In the genomic region with DNA sequence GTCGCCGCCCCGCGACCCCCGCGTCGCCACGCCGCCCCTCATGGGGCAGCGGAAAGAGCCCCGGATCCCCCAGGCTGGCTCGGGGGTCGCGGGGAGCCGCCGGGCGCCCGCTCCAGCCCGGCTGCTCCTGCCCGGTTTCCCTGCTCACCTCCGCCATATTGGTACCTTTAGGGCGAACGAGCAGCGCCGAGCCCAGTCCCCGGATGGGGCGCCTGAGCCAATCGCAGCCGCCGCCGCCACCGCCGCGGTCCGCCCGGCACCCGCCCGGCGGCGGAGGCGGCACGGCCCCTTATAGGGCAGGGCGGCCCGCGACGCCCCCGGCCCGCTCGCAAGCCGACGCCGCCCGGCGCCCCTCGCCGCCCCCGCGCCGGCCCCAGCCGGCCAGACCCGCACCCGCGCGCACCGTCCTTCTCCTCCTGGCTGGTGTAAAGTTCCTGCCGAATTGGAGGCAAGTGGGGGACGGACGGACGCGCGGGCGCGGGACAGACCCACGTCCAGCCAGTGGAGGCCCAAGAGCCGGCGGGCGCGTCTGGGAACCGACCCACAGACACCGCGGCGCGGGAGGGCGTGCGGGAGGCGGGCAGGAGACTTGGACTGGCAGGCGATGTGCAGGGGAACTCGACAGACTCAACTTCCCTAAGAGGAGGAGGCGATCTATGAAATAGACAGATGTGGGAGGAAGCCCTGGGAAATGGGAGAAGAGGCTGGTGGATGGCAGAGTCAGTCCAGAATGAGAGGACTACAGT, we compare ENCODE assay signal across 1 cellular context.
TF ChIP-seq lines count a peak whose summit lies in the region.

A gene with protein sequence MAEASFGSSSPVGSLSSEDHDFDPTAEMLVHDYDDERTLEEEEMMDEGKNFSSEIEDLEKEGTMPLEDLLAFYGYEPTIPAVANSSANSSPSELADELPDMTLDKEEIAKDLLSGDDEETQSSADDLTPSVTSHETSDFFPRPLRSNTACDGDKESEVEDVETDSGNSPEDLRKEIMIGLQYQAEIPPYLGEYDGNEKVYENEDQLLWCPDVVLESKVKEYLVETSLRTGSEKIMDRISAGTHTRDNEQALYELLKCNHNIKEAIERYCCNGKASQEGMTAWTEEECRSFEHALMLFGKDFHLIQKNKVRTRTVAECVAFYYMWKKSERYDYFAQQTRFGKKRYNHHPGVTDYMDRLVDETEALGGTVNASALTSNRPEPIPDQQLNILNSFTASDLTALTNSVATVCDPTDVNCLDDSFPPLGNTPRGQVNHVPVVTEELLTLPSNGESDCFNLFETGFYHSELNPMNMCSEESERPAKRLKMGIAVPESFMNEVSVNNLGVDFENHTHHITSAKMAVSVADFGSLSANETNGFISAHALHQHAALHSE (minus strand): TSS at position 178 of the 746 bp plus-strand sequence. CDS start 21 bp downstream, at position 157.

TF ChIP-seq in K562, 482 proteins besides CTCF, POLR2A, EP300 and RAD21 (continued from another document and continues in another):
- TF ChIP-seq, protein P1, sequence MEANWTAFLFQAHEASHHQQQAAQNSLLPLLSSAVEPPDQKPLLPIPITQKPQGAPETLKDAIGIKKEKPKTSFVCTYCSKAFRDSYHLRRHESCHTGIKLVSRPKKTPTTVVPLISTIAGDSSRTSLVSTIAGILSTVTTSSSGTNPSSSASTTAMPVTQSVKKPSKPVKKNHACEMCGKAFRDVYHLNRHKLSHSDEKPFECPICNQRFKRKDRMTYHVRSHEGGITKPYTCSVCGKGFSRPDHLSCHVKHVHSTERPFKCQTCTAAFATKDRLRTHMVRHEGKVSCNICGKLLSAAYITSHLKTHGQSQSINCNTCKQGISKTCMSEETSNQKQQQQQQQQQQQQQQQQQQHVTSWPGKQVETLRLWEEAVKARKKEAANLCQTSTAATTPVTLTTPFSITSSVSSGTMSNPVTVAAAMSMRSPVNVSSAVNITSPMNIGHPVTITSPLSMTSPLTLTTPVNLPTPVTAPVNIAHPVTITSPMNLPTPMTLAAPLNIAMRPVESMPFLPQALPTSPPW (CRISPR knock-in tag; IDR thresholded peaks at IDR 0.05), result no peak; the same call in none of the 2 replicates
- TF ChIP-seq, protein P2, sequence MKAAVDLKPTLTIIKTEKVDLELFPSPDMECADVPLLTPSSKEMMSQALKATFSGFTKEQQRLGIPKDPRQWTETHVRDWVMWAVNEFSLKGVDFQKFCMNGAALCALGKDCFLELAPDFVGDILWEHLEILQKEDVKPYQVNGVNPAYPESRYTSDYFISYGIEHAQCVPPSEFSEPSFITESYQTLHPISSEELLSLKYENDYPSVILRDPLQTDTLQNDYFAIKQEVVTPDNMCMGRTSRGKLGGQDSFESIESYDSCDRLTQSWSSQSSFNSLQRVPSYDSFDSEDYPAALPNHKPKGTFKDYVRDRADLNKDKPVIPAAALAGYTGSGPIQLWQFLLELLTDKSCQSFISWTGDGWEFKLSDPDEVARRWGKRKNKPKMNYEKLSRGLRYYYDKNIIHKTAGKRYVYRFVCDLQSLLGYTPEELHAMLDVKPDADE (conservative IDR thresholded peaks at IDR 0.05; ENCODE audit: control insufficient read depth, low read depth, low read length), result no peak
- TF ChIP-seq ATF7 (IDR thresholded peaks at IDR 0.05), result no peak
- no peak for TF ChIP-seq ZBTB11 (CRISPR knock-in tag; IDR thresholded peaks at IDR 0.05)
- TF ChIP-seq POLR2G (IDR thresholded peaks at IDR 0.05; ENCODE audit: low read depth, low read length), result peak; percentile 90
- TF ChIP-seq JUNB (CRISPR knock-in tag; conservative IDR thresholded peaks at IDR 0.05), result no peak
- peak; percentile 60 to 93 (median 89) for TF ChIP-seq YY1 (IDR thresholded peaks at IDR 0.05; ENCODE audit: borderline replicate concordance in 1 of 3, control insufficient read depth in 1 of 3, extremely low read depth in 1 of 3, insufficient read depth in 3 of 3, insufficient read length in 1 of 3, insufficient replicate concordance in 2 of 3, low read depth in 1 of 3, low read length in 2 of 3)
- TF ChIP-seq PHF21A (IDR thresholded peaks at IDR 0.05; ENCODE audit: borderline replicate concordance, low read depth), result no peak
- 0 out of 2 replicates have a peak, but pooled peaks have one; percentile 23 for TF ChIP-seq NFIC (IDR thresholded peaks at IDR 0.05)
- peak; percentile 27; the same call in 1 of the 2 replicates for TF ChIP-seq MGA (IDR thresholded peaks at IDR 0.05)
- peak; percentile 5 for TF ChIP-seq CCNT2 (IDR thresholded peaks at IDR 0.05; ENCODE audit: borderline replicate concordance, extremely low read depth, insufficient read length, low read depth, low read length)
- no peak for TF ChIP-seq PTTG1 (tag; IDR thresholded peaks at IDR 0.05; ENCODE audit: low read depth)
- no peak for TF ChIP-seq GATA2 (CRISPR knock-in tag; IDR thresholded peaks at IDR 0.05)
- TF ChIP-seq TCF7L2 (IDR thresholded peaks at IDR 0.05; ENCODE audit: low read depth, low read length), result no peak
- TF ChIP-seq, protein P3, sequence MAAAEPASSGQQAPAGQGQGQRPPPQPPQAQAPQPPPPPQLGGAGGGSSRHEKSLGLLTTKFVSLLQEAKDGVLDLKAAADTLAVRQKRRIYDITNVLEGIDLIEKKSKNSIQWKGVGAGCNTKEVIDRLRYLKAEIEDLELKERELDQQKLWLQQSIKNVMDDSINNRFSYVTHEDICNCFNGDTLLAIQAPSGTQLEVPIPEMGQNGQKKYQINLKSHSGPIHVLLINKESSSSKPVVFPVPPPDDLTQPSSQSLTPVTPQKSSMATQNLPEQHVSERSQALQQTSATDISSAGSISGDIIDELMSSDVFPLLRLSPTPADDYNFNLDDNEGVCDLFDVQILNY (CRISPR knock-in tag; IDR thresholded peaks at IDR 0.05), result no peak
- no peak for TF ChIP-seq CUX1 (CRISPR knock-in tag; IDR thresholded peaks at IDR 0.05)
- no peak for TF ChIP-seq LCOR (CRISPR knock-in tag; IDR thresholded peaks at IDR 0.05)
- TF ChIP-seq ILF3 (IDR thresholded peaks at IDR 0.05; ENCODE audit: borderline replicate concordance), result no peak
- TF ChIP-seq TBP (optimal IDR thresholded peaks at IDR 0.05; ENCODE audit: low read depth, low read length), result peak; percentile 53
- no peak for TF ChIP-seq SMAD2 (IDR thresholded peaks at IDR 0.05; ENCODE audit: low read depth, low read length)
